In the genomic region with DNA sequence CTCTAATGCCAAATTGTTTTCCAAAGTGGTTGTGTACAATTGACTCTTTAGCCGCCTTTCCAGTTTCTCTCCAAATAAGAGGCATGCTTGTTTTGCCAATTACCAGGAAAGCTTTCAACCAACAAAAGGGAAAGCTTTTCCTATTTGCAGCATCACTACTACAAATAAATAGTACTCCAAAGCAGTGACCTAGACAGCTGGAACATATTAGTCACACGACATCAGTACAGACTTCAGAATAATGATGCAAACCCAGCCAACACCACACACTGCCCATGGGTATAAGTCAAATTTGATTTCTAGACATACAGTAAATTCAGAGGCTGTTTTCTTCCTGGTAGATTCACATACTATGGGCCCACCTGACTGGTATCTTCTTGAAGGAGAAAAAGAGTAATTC, we compare ENCODE assay signal across 1 cellular context.
TF ChIP-seq lines count a peak whose summit lies in the region.

No MANE protein-coding gene starts in this region.

TF ChIP-seq in HCT116, 20 proteins besides CTCF, POLR2A, EP300 and RAD21 (continued from another document):
- TF ChIP-seq EZH2phosphoT487 (IDR thresholded peaks at IDR 0.05; ENCODE audit: borderline replicate concordance) (no peak), SRF (IDR thresholded peaks at IDR 0.05; ENCODE audit: low read depth) (no peak), MAX (IDR thresholded peaks at IDR 0.05) (0 out of 2 replicates have a peak, but pooled peaks have one; percentile 11), ELF1 (IDR thresholded peaks at IDR 0.05; ENCODE audit: borderline replicate concordance, low read depth) (no peak), SP1 (IDR thresholded peaks at IDR 0.05; ENCODE audit: low read depth) (0 out of 2 replicates have a peak, but pooled peaks have one; percentile 12), EZH2 (IDR thresholded peaks at IDR 0.05) (no peak), YY1 (IDR thresholded peaks at IDR 0.05; ENCODE audit: extremely low read depth, insufficient replicate concordance, low read depth, low read length) (no peak), JUND (IDR thresholded peaks at IDR 0.05) (peak; percentile 41; the same call in 1 of the 2 replicates), EGR1 (IDR thresholded peaks at IDR 0.05; ENCODE audit: low read depth) (no peak), CBX3 (IDR thresholded peaks at IDR 0.05; ENCODE audit: low read depth) (no peak), CEBPB (IDR thresholded peaks at IDR 0.05; ENCODE audit: low read depth) (0 out of 2 replicates have a peak, but pooled peaks have one; percentile 37)
- TF ChIP-seq, protein P1, sequence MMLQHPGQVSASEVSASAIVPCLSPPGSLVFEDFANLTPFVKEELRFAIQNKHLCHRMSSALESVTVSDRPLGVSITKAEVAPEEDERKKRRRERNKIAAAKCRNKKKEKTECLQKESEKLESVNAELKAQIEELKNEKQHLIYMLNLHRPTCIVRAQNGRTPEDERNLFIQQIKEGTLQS (IDR thresholded peaks at IDR 0.05), result no peak
- TF ChIP-seq, protein P2, sequence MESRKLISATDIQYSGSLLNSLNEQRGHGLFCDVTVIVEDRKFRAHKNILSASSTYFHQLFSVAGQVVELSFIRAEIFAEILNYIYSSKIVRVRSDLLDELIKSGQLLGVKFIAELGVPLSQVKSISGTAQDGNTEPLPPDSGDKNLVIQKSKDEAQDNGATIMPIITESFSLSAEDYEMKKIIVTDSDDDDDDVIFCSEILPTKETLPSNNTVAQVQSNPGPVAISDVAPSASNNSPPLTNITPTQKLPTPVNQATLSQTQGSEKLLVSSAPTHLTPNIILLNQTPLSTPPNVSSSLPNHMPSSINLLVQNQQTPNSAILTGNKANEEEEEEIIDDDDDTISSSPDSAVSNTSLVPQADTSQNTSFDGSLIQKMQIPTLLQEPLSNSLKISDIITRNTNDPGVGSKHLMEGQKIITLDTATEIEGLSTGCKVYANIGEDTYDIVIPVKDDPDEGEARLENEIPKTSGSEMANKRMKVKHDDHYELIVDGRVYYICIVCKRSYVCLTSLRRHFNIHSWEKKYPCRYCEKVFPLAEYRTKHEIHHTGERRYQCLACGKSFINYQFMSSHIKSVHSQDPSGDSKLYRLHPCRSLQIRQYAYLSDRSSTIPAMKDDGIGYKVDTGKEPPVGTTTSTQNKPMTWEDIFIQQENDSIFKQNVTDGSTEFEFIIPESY (IDR thresholded peaks at IDR 0.05; ENCODE audit: extremely low read depth, insufficient replicate concordance, low read length), result no peak
